ENCODE assay signal across 8 cellular contexts in the genomic region with DNA sequence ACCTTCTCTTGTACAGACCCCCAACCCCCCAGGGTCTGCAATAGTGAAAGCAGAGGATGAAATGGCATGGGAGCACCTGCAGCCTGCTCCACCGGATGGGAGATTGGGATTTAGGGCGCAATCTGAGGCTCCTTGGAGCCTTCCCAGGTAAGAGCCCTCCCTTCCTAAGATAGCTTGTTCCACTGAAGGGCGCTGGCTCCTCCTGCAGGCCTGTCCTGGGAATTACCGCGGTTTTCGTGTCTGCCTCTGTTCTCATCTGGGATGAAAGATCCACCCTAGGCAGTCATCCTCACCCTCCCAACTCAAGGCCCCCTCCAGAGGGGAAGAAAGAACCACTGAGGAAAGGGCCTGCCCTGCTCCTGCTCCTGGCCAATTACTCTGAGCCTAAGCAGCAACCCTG.
DNase-seq lines count a peak whose midpoint lies in the region; ATAC-seq and TF ChIP-seq lines count a peak whose summit lies in the region.

No MANE protein-coding gene starts in this region.

- H3K4me1 Mint-ChIP-seq in activated naive CD8-positive, alpha-beta T cell treated with anti-CD3 and anti-CD28 coated beads, Interleukin-2, amount 10 ng/mL, durations not matched to agents 7 days and 5 days = no peaks in the 10 kb centered on the region

- H3K9me3 Mint-ChIP-seq in activated naive CD8-positive, alpha-beta T cell treated with anti-CD3 and anti-CD28 coated beads, Interleukin-2, amount 10 ng/mL, durations not matched to agents 7 days and 5 days = no peaks in the 10 kb centered on the region

- DNase-seq in DMS153 (lab: John Stamatoyannopoulos, UW) = peak; percentile 52
- peak; percentile 29 for DNase-seq in activated naive CD8-positive, alpha-beta T cell treated with anti-CD3 and anti-CD28 coated beads, Interleukin-2, amount 10 ng/mL, durations not matched to agents 7 days and 5 days
- peak; percentile 0 for DNase-seq in kidney glomerular epithelial cell (lab: John Stamatoyannopoulos, UW)
- no peak for DNase-seq in SW 1271 (lab: John Stamatoyannopoulos, UW)
- DNase-seq in HCEC 1CT = no peak
- DNase-seq in stimulated activated naive CD4-positive, alpha-beta T cell (lab: John Stamatoyannopoulos, UW) = no peak

- H3K36me3 Mint-ChIP-seq in activated naive CD8-positive, alpha-beta T cell treated with anti-CD3 and anti-CD28 coated beads, Interleukin-2, amount 10 ng/mL, durations not matched to agents 7 days and 5 days = no peaks in the 10 kb centered on the region

- ATAC-seq in GM19023 (IDR thresholded peaks at IDR 0.05; ENCODE audit: unreplicated experiment) = peak; percentile 91
- no peak for ATAC-seq in activated naive CD8-positive, alpha-beta T cell treated with anti-CD3 and anti-CD28 coated beads, Interleukin-2, amount 10 ng/mL, durations not matched to agents 7 days and 5 days (ENCODE audit: low read depth)

- no peak overlapping the region for H3K4me3 Mint-ChIP-seq in activated naive CD8-positive, alpha-beta T cell treated with anti-CD3 and anti-CD28 coated beads, Interleukin-2, amount 10 ng/mL, durations not matched to agents 7 days and 5 days

- POLR2A ChIA-PET in activated naive CD8-positive, alpha-beta T cell treated with anti-CD3 and anti-CD28 coated beads, Interleukin-2, amount 10 ng/mL, durations not matched to agents 7 days and 5 days (lab: Charles Lee) = no interaction called here

- no peak overlapping the region for H3K27ac Mint-ChIP-seq in activated naive CD8-positive, alpha-beta T cell treated with anti-CD3 and anti-CD28 coated beads, Interleukin-2, amount 10 ng/mL, durations not matched to agents 7 days and 5 days

- H3K27me3 Mint-ChIP-seq in activated naive CD8-positive, alpha-beta T cell treated with anti-CD3 and anti-CD28 coated beads, Interleukin-2, amount 10 ng/mL, durations not matched to agents 7 days and 5 days = no peaks in the 10 kb centered on the region

- peak; percentile 63 for TF ChIP-seq CTCF in LNCAP (IDR thresholded peaks at IDR 0.05)

Comparison
In these comparisons a context has a peak if more than half of its experiments do, and no peak if none do; other contexts are left out.
1. DNase-seq: peak in DMS153 (single experiment), activated naive CD8-positive, alpha-beta T cell treated with anti-CD3 and anti-CD28 coated beads, Interleukin-2, amount 10 ng/mL, durations not matched to agents 7 days and 5 days (single experiment) and kidney glomerular epithelial cell (single experiment); none in SW 1271 (0 of 2), HCEC 1CT (single experiment) and stimulated activated naive CD4-positive, alpha-beta T cell (0 of 6).